ENCODE assay signal across 1 cellular context in genomic region chrX:9626379-9626778, GRCh38.
TF ChIP-seq lines count a peak whose summit lies in the region.

No MANE protein-coding gene starts in this region.

TF ChIP-seq in IMR-90, 13 proteins besides CTCF, POLR2A, EP300 and RAD21 (continued from another document):
- TF ChIP-seq MAZ (IDR thresholded peaks at IDR 0.05; ENCODE audit: borderline replicate concordance, low read depth, low read length) (no peak), MAFK (IDR thresholded peaks at IDR 0.05; ENCODE audit: low read depth, low read length) (no peak), SMC3 (IDR thresholded peaks at IDR 0.05; ENCODE audit: low read depth, low read length) (no peak), ELK1 (IDR thresholded peaks at IDR 0.05; ENCODE audit: borderline replicate concordance, low read depth, low read length) (no peak), BHLHE40 (IDR thresholded peaks at IDR 0.05; ENCODE audit: low read depth, low read length) (no peak), CHD1 (IDR thresholded peaks at IDR 0.05; ENCODE audit: low read depth, low read length) (no peak)
